In the genomic region with DNA sequence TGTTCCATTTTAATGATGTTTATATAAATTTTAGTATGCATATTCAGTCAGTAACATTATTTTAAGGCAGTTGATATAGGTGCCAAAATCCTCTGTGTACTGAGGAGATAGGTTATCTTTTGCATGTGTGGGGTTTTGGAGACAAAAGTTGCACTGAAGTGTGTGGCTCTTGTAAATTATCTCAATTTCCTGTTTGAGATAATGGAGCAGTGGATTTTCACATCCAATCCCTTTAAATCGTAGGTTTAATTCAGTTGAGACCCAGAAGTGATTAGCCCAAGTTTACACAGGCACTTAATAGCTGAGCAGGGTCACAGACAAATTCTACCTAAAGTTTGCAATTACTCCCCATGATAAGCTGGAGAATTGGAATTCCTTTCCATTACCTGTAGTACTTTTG, we compare ENCODE assay signal across 26 cellular contexts.
A peak's percentile ranks its signal among the peaks of the same experiment; 100 is the strongest.
DNase-seq lines count a peak whose midpoint lies in the region; ATAC-seq, FAIRE-seq and TF ChIP-seq lines count a peak whose summit lies in the region.
"Had no signal": no experiment of that assay in that cellular context is flagged by ENCODE, and none has a peak within 500 bp of the region (broad histone marks: within the 10 kb centered on the region; RNA-seq: fewer than 3 reads in every experiment).

No MANE protein-coding gene starts in this region.

- BruUV-seq in A673 (replicated peaks; lab: Mats Ljungman, UMichigan) = no TSS peak
- no TSS peak for BruUV-seq in HepG2 (replicated peaks; lab: Mats Ljungman, UMichigan)

- no peaks in the 10 kb centered on the region for H3K27me3 Mint-ChIP-seq in activated naive CD8-positive, alpha-beta T cell treated with anti-CD3 and anti-CD28 coated beads, Interleukin-2, amount 50 U/mL, for 24 hours
- H3K27me3 Mint-ChIP-seq: activated T-cell treated with anti-CD3 and anti-CD28 coated beads, Interleukin-2, amount 50 U/mL, for 24 hours; naive B cell; T-helper 17 cell; type B pancreatic cell had no signal

- H3K4me3 ChIP-seq in A673 (ENCODE audit: low read depth, low read length, poor library complexity, severe bottlenecking) (no peak overlapping the region), OCI-LY1 (ENCODE audit: low read depth, low read length, poor library complexity, severe bottlenecking) (no peak overlapping the region), brain microvascular endothelial cell (ENCODE audit: low read depth, low read length) (no peak overlapping the region), HepG2 (replicated peaks in 1 of 3; ENCODE audit: insufficient read depth in 1 of 3, low read depth in 2 of 3, low read length in 3 of 3) (no peak overlapping the region), ovary (no peak overlapping the region)
- H3K4me3 ChIP-seq: body of pancreas, skin epidermis had no signal

- in situ Hi-C loops in brain microvascular endothelial cell (cut with HindIII; ENCODE audit: low pct_ligation_motif_present, low sequenced_read_pairs) = no loop called here
- in situ Hi-C loops in HepG2 (cut with HindIII; ENCODE audit: extremely low pct_ligation_motif_present, low pct_unique_long_range_greater_than_20kb) = no loop called here

- CTCF ChIA-PET in A673 (lab: Charles Lee) = no interaction called here
- CTCF ChIA-PET in HepG2 (lab: Yijun Ruan, JAX; ENCODE audit: low intra/inter-chr PET ratio, low total read pairs) = no interaction called here

- peaks cover 19% of the 10 kb centered on the region for H3K4me1 Mint-ChIP-seq in activated naive CD8-positive, alpha-beta T cell treated with anti-CD3 and anti-CD28 coated beads, Interleukin-2, amount 50 U/mL, for 24 hours
- H3K4me1 Mint-ChIP-seq: naive B cell, T-helper 17 cell had no signal

- TF ChIP-seq CTCF in A673 (conservative IDR thresholded peaks at IDR 0.05; ENCODE audit: low read depth, low read length) (no peak), OCI-LY1 (IDR thresholded peaks at IDR 0.05; ENCODE audit: low read length) (no peak), brain microvascular endothelial cell (IDR thresholded peaks at IDR 0.05; ENCODE audit: low read depth, low read length, missing control alignments) (no peak), HepG2 (CRISPR knock-in tag; IDR thresholded peaks at IDR 0.05) (no peak), ovary (IDR thresholded peaks at IDR 0.05) (no peak)

- H3K36me3 ChIP-seq in A673 (ENCODE audit: insufficient read depth, low read length, poor library complexity, severe bottlenecking) (no peaks in the 10 kb centered on the region), OCI-LY1 (ENCODE audit: insufficient read depth, low read length) (peaks cover 6% of the 10 kb centered on the region; the same call in 1 of the 2 replicates), brain microvascular endothelial cell (replicated peaks) (no peaks in the 10 kb centered on the region), HepG2 (replicated peaks in 1 of 2; ENCODE audit: control insufficient read depth in 1 of 2, insufficient read depth in 2 of 2, low read length in 2 of 2) (peaks cover 0 to 10% of the 10 kb centered on the region in 2 experiments; a peak in 1 of 5 replicates), ovary (no peaks in the 10 kb centered on the region)

- no peak for TF ChIP-seq RAD21 in HepG2 (CRISPR knock-in tag; IDR thresholded peaks at IDR 0.05)

- H3K4me1 ChIP-seq in A673 (ENCODE audit: insufficient read depth, low read length, poor library complexity, severe bottlenecking) = peaks cover 23% of the 10 kb centered on the region
- H3K4me1 ChIP-seq in OCI-LY1 (ENCODE audit: insufficient read depth, low read length, severe bottlenecking) = peaks cover 42% of the 10 kb centered on the region
- H3K4me1 ChIP-seq in HepG2 (ENCODE audit: insufficient read depth, low read length) = peaks cover 44% of the 10 kb centered on the region
- H3K4me1 ChIP-seq in ovary (ENCODE audit: insufficient read depth) = peaks cover 8% of the 10 kb centered on the region
- H3K4me1 ChIP-seq: BE2C had no signal

- peaks cover 3% of the 10 kb centered on the region for H3K36me3 Mint-ChIP-seq in activated naive CD8-positive, alpha-beta T cell treated with anti-CD3 and anti-CD28 coated beads, Interleukin-2, amount 50 U/mL, for 24 hours (ENCODE audit: low read depth)
- H3K36me3 Mint-ChIP-seq: type B pancreatic cell had no signal

- H3F3A ChIP-seq in OCI-LY1 (ENCODE audit: insufficient read depth, low read length) = no peaks in the 10 kb centered on the region

- 94% methylated on average over 1 of the region's 1 CpG for WGBS in HepG2 (ENCODE audit: low lambda C conversion rate)
- WGBS in ovary, 3 donors = 17 to 43% (median 23%) methylated on average over 1 of the region's 1 CpG

- DNase-seq in A673 (ENCODE audit: low spot score) (peak; percentile 62), brain microvascular endothelial cell (no peak), HepG2 (ENCODE audit: low spot score) (no peak), ovary (no peak), NCI-H1436 (lab: John Stamatoyannopoulos, UW) (no peak), SK-N-DZ (ENCODE audit: low spot score) (no peak)
- no peak for DNase-seq in activated naive CD8-positive, alpha-beta T cell treated with anti-CD3 and anti-CD28 coated beads, Interleukin-2, amount 50 U/mL, for 24 hours
- DNase-seq: ACHN; activated CD4-positive, alpha-beta T cell treated with anti-CD3 and anti-CD28 coated beads for 48 hours; activated gamma-delta T cell treated with Interleukin-2 at 50 U/mL for 16 hours; activated T-cell treated with anti-CD3 and anti-CD28 coated beads, Interleukin-2, amount 50 U/mL, for 24 hours; BE2C; body of pancreas; effector memory CD4-positive, alpha-beta T cell; left ventricle myocardium superior; naive B cell; NCI-H187 treated with DMSO at 0.1 percent for 48 hours; NCI-H526 treated with DMSO at 0.1 percent for 48 hours; SK-N-SH; T-helper 17 cell had no signal

- H3K27me3 ChIP-seq in A673 (replicated peaks; ENCODE audit: insufficient read depth, low read depth, low read length, poor library complexity) (no peaks in the 10 kb centered on the region), OCI-LY1 (ENCODE audit: insufficient read depth, low read length) (no peaks in the 10 kb centered on the region), brain microvascular endothelial cell (replicated peaks) (no peaks in the 10 kb centered on the region), HepG2 (ENCODE audit: control insufficient read depth in 1 of 2, insufficient read depth in 2 of 2, low read length in 2 of 2) (no peaks in the 10 kb centered on the region), ovary (no peaks in the 10 kb centered on the region)
- H3K27me3 ChIP-seq: BE2C, body of pancreas had no signal

- no peaks in the 10 kb centered on the region for H4K20me1 ChIP-seq in OCI-LY1 (ENCODE audit: insufficient read depth, low read length)
- no peaks in the 10 kb centered on the region for H4K20me1 ChIP-seq in HepG2 (ENCODE audit: insufficient read depth, low read length)

- H3K9ac ChIP-seq in OCI-LY1 (ENCODE audit: low read length) (no peak overlapping the region), HepG2 (ENCODE audit: insufficient read depth, low read depth, low read length) (no peak overlapping the region)
- H3K9ac ChIP-seq: SK-N-SH had no signal

- no peak for ATAC-seq in HepG2
- no peak for ATAC-seq in activated naive CD8-positive, alpha-beta T cell treated with anti-CD3 and anti-CD28 coated beads, Interleukin-2, amount 50 U/mL, for 24 hours
- ATAC-seq: body of pancreas, left ventricle myocardium superior, T-helper 17 cell had no signal

- no peak overlapping the region for H3K27ac ChIP-seq in A673 (ENCODE audit: low read depth, low read length, poor library complexity, severe bottlenecking)
- peak overlapping the region; percentile 5 for H3K27ac ChIP-seq in OCI-LY1 (ENCODE audit: low read depth, low read length, poor library complexity, severe bottlenecking)
- H3K27ac ChIP-seq in brain microvascular endothelial cell = peak overlapping the region; percentile 57
- peak overlapping the region; percentile 43 for H3K27ac ChIP-seq in HepG2 (ENCODE audit: extremely low read length, insufficient read depth, low read length)
- no peak overlapping the region for H3K27ac ChIP-seq in ovary
- H3K27ac ChIP-seq: body of pancreas, HL-60 had no signal

- POLR2A ChIA-PET in A673 (lab: Charles Lee; ENCODE audit: low non-redundant PET) (no interaction called here), HepG2 (lab: Yijun Ruan, JAX) (interaction anchor here (0.7 kb wide), 1 partner anchor 93 kb away, joined by 3 read pairs; no protein-coding TSS in a partner anchor)

- H3K4me3 Mint-ChIP-seq in activated naive CD8-positive, alpha-beta T cell treated with anti-CD3 and anti-CD28 coated beads, Interleukin-2, amount 50 U/mL, for 24 hours = no peak overlapping the region
- H3K4me3 Mint-ChIP-seq: activated T-cell treated with anti-CD3 and anti-CD28 coated beads, Interleukin-2, amount 50 U/mL, for 24 hours; mesothelial cell of epicardium; naive B cell; T-helper 17 cell; type B pancreatic cell had no signal

- intact Hi-C loops in A673 (cut with micrococcal nuclease; ENCODE audit: unreplicated experiment) (no loop called here), HepG2 (cut with micrococcal nuclease; ENCODE audit: unreplicated experiment) (loop anchor here (5.0 kb wide), 1 partner anchor 83 kb away; no protein-coding TSS in a partner anchor), ovary (cut with DNase I) (no loop called here)

- no peaks in the 10 kb centered on the region for H3K9me3 ChIP-seq in A673 (ENCODE audit: low read depth, low read length, poor library complexity, severe bottlenecking)
- no peaks in the 10 kb centered on the region for H3K9me3 ChIP-seq in OCI-LY1 (ENCODE audit: low read length)
- H3K9me3 ChIP-seq in HepG2 (ENCODE audit: low read length) = no peaks in the 10 kb centered on the region
- no peaks in the 10 kb centered on the region for H3K9me3 ChIP-seq in ovary
- H3K9me3 ChIP-seq: BE2C, body of pancreas, SK-N-SH had no signal

- H3K4me2 ChIP-seq in OCI-LY1 (ENCODE audit: low read length) (no peak overlapping the region), HepG2 (ENCODE audit: low read depth, low read length) (peak overlapping the region; percentile 33; the same call in 1 of the 2 replicates)
- H3K4me2 ChIP-seq: SK-N-SH had no signal

- no peaks in the 10 kb centered on the region for H3K9me2 ChIP-seq in OCI-LY1 (ENCODE audit: low read depth, low read length)
- H3K9me2 ChIP-seq: SK-N-SH had no signal

- no peaks in the 10 kb centered on the region for H3K9me3 Mint-ChIP-seq in activated naive CD8-positive, alpha-beta T cell treated with anti-CD3 and anti-CD28 coated beads, Interleukin-2, amount 50 U/mL, for 24 hours
- H3K9me3 Mint-ChIP-seq: activated T-cell treated with anti-CD3 and anti-CD28 coated beads, Interleukin-2, amount 50 U/mL, for 24 hours; mesothelial cell of epicardium; naive B cell; type B pancreatic cell had no signal

- no peak overlapping the region for H3K27ac Mint-ChIP-seq in activated naive CD8-positive, alpha-beta T cell treated with anti-CD3 and anti-CD28 coated beads, Interleukin-2, amount 50 U/mL, for 24 hours
- H3K27ac Mint-ChIP-seq: activated T-cell treated with anti-CD3 and anti-CD28 coated beads, Interleukin-2, amount 50 U/mL, for 24 hours; mesothelial cell of epicardium; naive B cell; T-helper 17 cell; type B pancreatic cell had no signal

- FAIRE-seq in HepG2 (lab: Jason Lieb, UNC) = no peak
- FAIRE-seq: colon had no signal

- H2AFZ ChIP-seq in OCI-LY1 (ENCODE audit: low read length) (no peak overlapping the region), HepG2 (ENCODE audit: low read length) (no peak overlapping the region)

- no peak for TF ChIP-seq EP300 in HepG2 (IDR thresholded peaks at IDR 0.05; ENCODE audit: low read depth in 2 of 2, low read length in 2 of 2)
- TF ChIP-seq EP300 in HepG2 (CRISPR knock-in tag; IDR thresholded peaks at IDR 0.05; ENCODE audit: borderline replicate concordance) = no peak
- no peak for TF ChIP-seq EP300 in ovary (IDR thresholded peaks at IDR 0.05)

- TF ChIP-seq POLR2A in HepG2 (IDR thresholded peaks at IDR 0.05; ENCODE audit: insufficient read depth in 1 of 2, low read depth in 2 of 2, low read length in 2 of 2) (no peak), ovary (IDR thresholded peaks at IDR 0.05) (no peak)

- H3K79me2 ChIP-seq in OCI-LY1 (ENCODE audit: insufficient read depth, low read length) (no peaks in the 10 kb centered on the region), HepG2 (ENCODE audit: insufficient read depth, low read length) (no peaks in the 10 kb centered on the region)

Comparison
In these comparisons a context has a peak if more than half of its experiments do, and no peak if none do; other contexts are left out.
1. H3K27ac ChIP-seq: peak in OCI-LY1 (single experiment), brain microvascular endothelial cell (single experiment) and HepG2 (single experiment); none in A673 (single experiment) and ovary (0 of 2).